Comparison of ENCODE assay signal across 1 cellular context in the genomic region with DNA sequence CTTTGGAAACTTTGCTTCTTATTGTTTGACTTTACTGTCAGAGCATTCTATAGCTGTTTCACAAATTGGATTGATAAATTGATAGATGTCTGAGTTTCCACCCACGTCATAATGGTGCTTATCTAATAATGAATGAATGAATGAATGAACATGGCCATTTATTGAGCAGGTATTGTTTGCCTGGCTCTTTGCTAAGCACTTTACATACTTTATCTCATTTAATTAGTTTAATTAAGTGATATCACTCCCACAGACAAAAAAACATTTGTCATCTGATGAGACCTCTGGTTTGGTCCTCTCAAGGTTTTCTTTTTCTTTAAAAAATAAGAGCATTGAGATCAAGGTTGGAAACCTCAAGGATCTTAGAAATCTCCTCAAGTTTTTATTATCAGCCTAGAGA.
TF ChIP-seq lines count a peak whose summit lies in the region.

No MANE protein-coding gene starts in this region.

TF ChIP-seq in H1, 55 proteins besides CTCF, POLR2A, EP300 and RAD21:
- TF ChIP-seq MAFK (IDR thresholded peaks at IDR 0.05; ENCODE audit: low read depth, low read length) (no peak), BCL11A (IDR thresholded peaks at IDR 0.05; ENCODE audit: low read depth in 2 of 2, low read length in 2 of 2) (no peak), JUND (IDR thresholded peaks at IDR 0.05; ENCODE audit: low read length) (no peak), HDAC6 (IDR thresholded peaks at IDR 0.05; ENCODE audit: low read depth, low read length) (no peak), KDM5A (IDR thresholded peaks at IDR 0.05; ENCODE audit: low read length) (no peak), CBX8 (IDR thresholded peaks at IDR 0.05; ENCODE audit: borderline replicate concordance, low read depth, low read length) (no peak)
